Comparison of ENCODE assay signal across 8 cellular contexts in the genomic region with DNA sequence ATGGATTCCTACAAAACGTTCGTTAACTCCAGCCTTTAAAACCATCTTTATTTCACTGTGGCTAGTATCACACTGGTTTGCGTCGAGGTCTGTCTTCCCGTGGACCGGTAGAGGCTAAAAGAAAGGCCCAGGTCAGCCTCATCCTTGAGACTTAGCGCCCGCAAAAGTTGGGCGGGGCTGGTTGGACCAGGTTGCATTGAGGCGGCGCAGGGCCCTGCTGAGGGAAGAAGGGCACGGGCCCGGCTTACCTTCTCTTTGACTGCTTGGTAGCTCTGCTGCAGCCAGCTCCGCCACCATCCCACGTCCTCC. TPM values are rescaled to one million over a fixed set of nuclear protein-coding genes. Genes with fewer than 3 reads are reported as not detected.
DNase-seq lines count a peak whose midpoint lies in the region; ATAC-seq and TF ChIP-seq lines count a peak whose summit lies in the region.

No MANE protein-coding gene starts in this region.

- CTCF ChIA-PET in AG04450 (lab: Charles Lee), result interaction anchor here (0.6 to 1.4 kb wide), 2 partner anchors 43 to 178 kb away, joined by 3 read pairs; no protein-coding TSS in a partner anchor

- H3K4me1 ChIP-seq in cardiac muscle cell (ENCODE audit: low read depth), result peaks cover 7% of the 10 kb centered on the region
- H3K4me1 ChIP-seq in rectal smooth muscle tissue (ENCODE audit: control insufficient read depth, insufficient read depth, low read length), result peaks cover 14% of the 10 kb centered on the region

- no peak for TF ChIP-seq CTCF in AG04450 (IDR thresholded peaks at IDR 0.05; ENCODE audit: low read depth, low read length)
- no peak for TF ChIP-seq CTCF in cardiac muscle cell (IDR thresholded peaks at IDR 0.05; ENCODE audit: low read depth, low read length)

- H3K36me3 ChIP-seq in cardiac muscle cell, result peaks cover 4% of the 10 kb centered on the region
- H3K36me3 ChIP-seq in rectal smooth muscle tissue (ENCODE audit: control insufficient read depth, insufficient read depth, low read length), result peaks cover 20% of the 10 kb centered on the region

- H3K27me3 ChIP-seq in AG04450 (ENCODE audit: control insufficient read depth, insufficient read depth, low read length), result no peaks in the 10 kb centered on the region
- no peaks in the 10 kb centered on the region for H3K27me3 ChIP-seq in cardiac muscle cell
- H3K27me3 ChIP-seq in rectal smooth muscle tissue (ENCODE audit: control insufficient read depth, insufficient read depth, low read length), result no peaks in the 10 kb centered on the region

- H3K4me3 ChIP-seq in AG04450 (ENCODE audit: low read depth, low read length), result peak overlapping the region; percentile 90
- H3K4me3 ChIP-seq in cardiac muscle cell, result peak overlapping the region; percentile 77
- H3K4me3 ChIP-seq in rectal smooth muscle tissue (ENCODE audit: low read length), result peak overlapping the region; percentile 95

- POLR2A ChIA-PET in AG04450 (lab: Yijun Ruan, JAX), result interaction anchor here (0.8 to 2.3 kb wide), 7 partner anchors 15 to 749 kb away, joined by 3 to 27 read pairs (median 3); a partner anchor contains a TSS

- DNase-seq in AG04450 (ENCODE audit: low read depth, low spot score) (no peak), HuH-7.5 (ENCODE audit: low spot score) (peak; percentile 37), cardiac muscle cell (ENCODE audit: low read depth in 1 of 2, low spot score in 1 of 2) (peak in 1 of 2 donors; percentile 28), NCI-H1436 (lab: John Stamatoyannopoulos, UW) (no peak), NOMO-1 treated with dmso at 0.1 percent for 144 hours (lab: John Stamatoyannopoulos, UW; ENCODE audit: unreplicated experiment) (no peak)
- DNase-seq in activated naive CD4-positive, alpha-beta T cell treated with Interleukin-2 at 50 U/mL for 16 hours, result peak; percentile 40

- H3K9ac ChIP-seq in rectal smooth muscle tissue (ENCODE audit: low read length), result peak overlapping the region; percentile 93

- no peaks in the 10 kb centered on the region; the same call in 1 of the 2 replicates for H3K9me3 ChIP-seq in AG04450 (ENCODE audit: control insufficient read depth, insufficient read depth, low read length)
- no peaks in the 10 kb centered on the region for H3K9me3 ChIP-seq in cardiac muscle cell (ENCODE audit: low read depth)

- H3K27ac ChIP-seq in AG04450 (ENCODE audit: low read depth, low read length), result peak overlapping the region; percentile 99
- peak overlapping the region; percentile 95 for H3K27ac ChIP-seq in cardiac muscle cell
- peak overlapping the region; percentile 84 for H3K27ac ChIP-seq in rectal smooth muscle tissue (ENCODE audit: low read depth, low read length)

- ATAC-seq in GM19324 (IDR thresholded peaks at IDR 0.05; ENCODE audit: low FRiP score, unreplicated experiment), result peak; percentile 5

RNA-seq across cellular contexts. Expression of a gene that starts 0.5 kb away (rescaled TPM):
- polyA plus RNA-seq in AG04450 (2011; rRNA removed) (45.3 and 53.1 TPM in 2 replicates), cardiac muscle cell (56.2 and 56.7 TPM in 2 replicates)
- polyA minus RNA-seq in AG04450 (2011; rRNA and poly(A)+ RNA removed), result 45.1 and 47.4 TPM in 2 replicates
- 78.7 and 79.5 TPM in 2 replicates for total RNA-seq in cardiac muscle cell

RNA-seq across cellular contexts. Expression of a gene that starts 31.4 kb away (rescaled TPM):
- polyA plus RNA-seq in AG04450 (2011; rRNA removed) (0.33 and 0.45 TPM in 2 replicates), cardiac muscle cell (4.5 and 4.7 TPM in 2 replicates)
- polyA minus RNA-seq in AG04450 (2011; rRNA and poly(A)+ RNA removed), result not detected in 2 replicates
- 2.3 and 8.0 TPM in 2 replicates for total RNA-seq in cardiac muscle cell

RNA-seq across cellular contexts. Expression of a gene that starts 31.5 kb away (rescaled TPM):
- polyA plus RNA-seq in AG04450 (2011; rRNA removed) (1.4 and 1.6 TPM in 2 replicates), cardiac muscle cell (8.7 and 12.3 TPM in 2 replicates)
- polyA minus RNA-seq in AG04450 (2011; rRNA and poly(A)+ RNA removed), result 2.1 and 2.3 TPM in 2 replicates
- 8.6 and 12.0 TPM in 2 replicates for total RNA-seq in cardiac muscle cell

RNA-seq across cellular contexts. Expression of a gene that starts 57.8 kb away (rescaled TPM):
- polyA plus RNA-seq in AG04450 (2011; rRNA removed) (196 and 200 TPM in 2 replicates), cardiac muscle cell (435 and 587 TPM in 2 replicates)
- polyA minus RNA-seq in AG04450 (2011; rRNA and poly(A)+ RNA removed), result 90.1 and 100 TPM in 2 replicates
- total RNA-seq in cardiac muscle cell, result 263 and 317 TPM in 2 replicates

Comparison
In these comparisons a context has a peak if more than half of its experiments do, and no peak if none do; other contexts are left out.
1. DNase-seq: peak in HuH-7.5 (single experiment) and activated naive CD4-positive, alpha-beta T cell treated with Interleukin-2 at 50 U/mL for 16 hours (single experiment); none in AG04450 (single experiment), NCI-H1436 (single experiment) and NOMO-1 treated with dmso at 0.1 percent for 144 hours (single experiment).
2. Peak in every context shown above with its lines, with median percentiles within 50 percentile points of each other: H3K27ac ChIP-seq and H3K4me3 ChIP-seq.